ENCODE assay signal across 7 cellular contexts in genomic region chr1:38275960-38276359, GRCh38.
"Had no signal": no experiment of that assay in that cellular context is flagged by ENCODE, and none has a peak within 500 bp of the region (broad histone marks: within the 10 kb centered on the region; RNA-seq: fewer than 3 reads in every experiment).

No MANE protein-coding gene starts in this region.

- H3K4me1 Mint-ChIP-seq: IgD-negative memory B cell had no signal

- DNase-seq: IMR-90, KBM-7, KG1 had no signal

- FAIRE-seq: HepG2, HTR-8/SVneo had no signal

- H3K4me3 Mint-ChIP-seq: IgD-negative memory B cell had no signal

- H3K27ac ChIP-seq: HL-60 had no signal
